8 cellular contexts compared by ENCODE assay signal in genomic region chr9:71911908-71912325, GRCh38. TPM values are rescaled to one million over a fixed set of nuclear protein-coding genes. Genes with fewer than 3 reads are reported as not detected.
DNase-seq lines count a peak whose midpoint lies in the region; FAIRE-seq and TF ChIP-seq lines count a peak whose summit lies in the region.

No MANE protein-coding gene starts in this region.

- H2AFZ ChIP-seq in astrocyte (ENCODE audit: low read depth, low read length) = peak overlapping the region; percentile 77

- H3K4me1 ChIP-seq in astrocyte (ENCODE audit: insufficient read depth, low read length) (peaks cover 16% of the 10 kb centered on the region), thyroid gland (peaks cover 19 to 22% of the 10 kb centered on the region in 2 donors)

- H3K27me3 Mint-ChIP-seq in activated T-cell treated with anti-CD3 and anti-CD28 coated beads, Interleukin-2, amount 50 U/mL, for 24 hours = no peaks in the 10 kb centered on the region
- no peaks in the 10 kb centered on the region for H3K27me3 Mint-ChIP-seq in astrocyte (ENCODE audit: low read depth, unreplicated experiment)

- TF ChIP-seq CTCF in astrocyte (IDR thresholded peaks at IDR 0.05; ENCODE audit: insufficient read depth, low read depth, low read length) (no peak), thyroid gland (IDR thresholded peaks at IDR 0.05) (no peak)

- intact Hi-C loops in thyroid gland (cut with DNase I) = no loop called here

- H3K9ac ChIP-seq in astrocyte (ENCODE audit: low read length) = peak overlapping the region; percentile 94

- H3K4me3 Mint-ChIP-seq in activated T-cell treated with anti-CD3 and anti-CD28 coated beads, Interleukin-2, amount 50 U/mL, for 24 hours = peak overlapping the region; percentile 92
- H3K4me3 Mint-ChIP-seq in astrocyte (ENCODE audit: unreplicated experiment) = peak overlapping the region; percentile 98

- peaks cover 83% of the 10 kb centered on the region for H3K79me2 ChIP-seq in astrocyte (ENCODE audit: insufficient read depth, low read length)

- peaks cover 68% of the 10 kb centered on the region for H3K4me1 Mint-ChIP-seq in activated T-cell treated with anti-CD3 and anti-CD28 coated beads, Interleukin-2, amount 50 U/mL, for 24 hours (ENCODE audit: low read depth)
- peaks cover 16% of the 10 kb centered on the region for H3K4me1 Mint-ChIP-seq in astrocyte (ENCODE audit: low read depth, unreplicated experiment)

- no peak for DNase-seq in activated T-cell treated with anti-CD3 and anti-CD28 coated beads, Interleukin-2, amount 50 U/mL, for 24 hours
- DNase-seq in activated T-cell treated with anti-CD3 and anti-CD28 coated beads, Interleukin-2, amount 50 U/mL, for 48 hours = no peak
- DNase-seq in astrocyte (ENCODE audit: low read depth) = peak; percentile 64
- DNase-seq in thyroid gland = no peak
- DNase-seq in CD1c-positive myeloid dendritic cell (ENCODE audit: extremely low spot score) = no peak
- DNase-seq in T1000 (lab: John Stamatoyannopoulos, UW) = no peak
- DNase-seq in amygdala (lab: John Stamatoyannopoulos, UW) = no peak

- WGBS in thyroid gland, 2 donors = 0 to 1% methylated on average over 9 of the region's 9 CpGs

- H3K36me3 Mint-ChIP-seq in activated T-cell treated with anti-CD3 and anti-CD28 coated beads, Interleukin-2, amount 50 U/mL, for 24 hours (ENCODE audit: low read depth) = peaks cover 25% of the 10 kb centered on the region
- no peaks in the 10 kb centered on the region for H3K36me3 Mint-ChIP-seq in astrocyte (ENCODE audit: low read depth, unreplicated experiment)

- H3K4me3 ChIP-seq in astrocyte (ENCODE audit: insufficient read depth, low read depth, low read length) = peak overlapping the region; percentile 80
- H3K4me3 ChIP-seq in thyroid gland (replicated peaks in 1 of 3) = peak overlapping the region; percentile 5 to 82 (median 38)

- TF ChIP-seq POLR2A in thyroid gland (IDR thresholded peaks at IDR 0.05) = no peak

- FAIRE-seq in astrocyte (lab: Jason Lieb, UNC) = no peak

- H3K36me3 ChIP-seq in astrocyte (ENCODE audit: insufficient read depth, low read length) (no peaks in the 10 kb centered on the region), thyroid gland (no peaks in the 10 kb centered on the region)

- peaks cover 40% of the 10 kb centered on the region for H4K20me1 ChIP-seq in astrocyte (ENCODE audit: insufficient read depth, low read length)

- H3K9me3 Mint-ChIP-seq in activated T-cell treated with anti-CD3 and anti-CD28 coated beads, Interleukin-2, amount 50 U/mL, for 24 hours = no peaks in the 10 kb centered on the region
- H3K9me3 Mint-ChIP-seq in astrocyte (ENCODE audit: unreplicated experiment) = no peaks in the 10 kb centered on the region

- H3K27me3 ChIP-seq in astrocyte (ENCODE audit: insufficient read depth, low read length) = no peaks in the 10 kb centered on the region
- no peaks in the 10 kb centered on the region for H3K27me3 ChIP-seq in layer of hippocampus (ENCODE audit: control insufficient read depth, insufficient read depth, low read length)
- H3K27me3 ChIP-seq in thyroid gland = no peaks in the 10 kb centered on the region

- peak overlapping the region; percentile 98 for H3K27ac Mint-ChIP-seq in activated T-cell treated with anti-CD3 and anti-CD28 coated beads, Interleukin-2, amount 50 U/mL, for 24 hours
- peak overlapping the region; percentile 15 for H3K27ac Mint-ChIP-seq in astrocyte (ENCODE audit: unreplicated experiment)

- H3K27ac ChIP-seq in astrocyte (ENCODE audit: low read depth, low read length) (peak overlapping the region; percentile 73), layer of hippocampus (ENCODE audit: low read depth, low read length) (peak overlapping the region; percentile 67), thyroid gland (peak overlapping the region; percentile 23 to 94 (median 92))

- H3K4me2 ChIP-seq in astrocyte (ENCODE audit: low read length) = peak overlapping the region; percentile 88

- H3K9me3 ChIP-seq in astrocyte (ENCODE audit: insufficient read depth, low read depth, low read length) (no peaks in the 10 kb centered on the region), thyroid gland (no peaks in the 10 kb centered on the region)

RNA-seq across cellular contexts. Expression of gene C9orf85, which starts 0.5 kb away (rescaled TPM):
- 15.2 TPM in 2 replicates for total RNA-seq in astrocyte
- 10 to 100 TPM in 3 of 4 donors, 1 to 10 TPM in 1; 8.9 to 21.7 (median 13.0) TPM for total RNA-seq in thyroid gland

RNA-seq across cellular contexts. Expression of gene ABHD17B, which starts 0.9 kb away (rescaled TPM):
- total RNA-seq in astrocyte (19.6 and 21.3 TPM in 2 replicates), thyroid gland (10 to 100 TPM; 30.0 to 46.2 (median 34.0) TPM)
